ENCODE assay signal across 1 cellular context in the genomic region with DNA sequence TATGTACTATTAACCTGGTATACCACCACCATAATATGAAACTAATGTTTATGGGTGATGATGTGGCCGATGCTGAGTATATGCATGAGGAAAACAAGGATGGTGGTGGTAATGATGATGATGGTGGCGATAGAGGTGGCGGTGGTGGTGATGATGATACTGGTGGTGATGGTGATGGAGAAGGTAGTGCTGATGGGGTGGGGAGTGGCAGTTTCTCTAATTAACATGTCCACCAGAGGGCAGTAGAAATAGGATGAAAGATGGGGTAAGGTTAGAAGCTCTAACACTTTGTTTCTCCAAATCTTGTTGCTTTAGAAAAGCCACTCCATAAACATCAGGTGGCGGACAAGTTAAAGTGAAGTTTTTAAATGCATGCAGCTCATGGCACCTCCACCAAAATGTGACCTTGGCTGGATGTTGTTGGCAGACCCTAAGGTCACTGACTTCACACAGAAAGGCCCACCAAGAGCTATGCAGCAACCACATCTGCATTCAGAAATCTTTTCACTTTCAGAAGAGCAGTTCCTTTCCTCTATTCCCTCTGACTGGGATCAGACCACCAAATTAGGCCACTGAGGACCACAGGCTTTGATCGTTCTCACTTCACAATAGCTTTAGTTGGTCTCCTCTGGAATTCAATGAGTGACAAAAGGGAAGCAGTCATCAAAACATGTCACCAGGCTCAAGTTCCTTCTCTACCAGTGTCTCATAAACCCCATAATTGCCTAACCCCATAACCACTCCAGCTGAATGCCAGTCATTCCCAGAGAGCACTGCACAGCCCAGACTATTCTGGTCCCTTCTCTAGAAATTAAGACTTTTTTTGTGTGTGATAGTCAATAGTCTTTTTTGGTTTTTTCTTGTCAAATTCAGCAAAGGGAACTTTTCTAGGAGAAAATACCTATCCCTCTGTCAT.
TF ChIP-seq lines count a peak whose summit lies in the region.

No MANE protein-coding gene starts in this region.

TF ChIP-seq in GM23338, 12 proteins besides CTCF, POLR2A, EP300 and RAD21:
- TF ChIP-seq, protein P1, sequence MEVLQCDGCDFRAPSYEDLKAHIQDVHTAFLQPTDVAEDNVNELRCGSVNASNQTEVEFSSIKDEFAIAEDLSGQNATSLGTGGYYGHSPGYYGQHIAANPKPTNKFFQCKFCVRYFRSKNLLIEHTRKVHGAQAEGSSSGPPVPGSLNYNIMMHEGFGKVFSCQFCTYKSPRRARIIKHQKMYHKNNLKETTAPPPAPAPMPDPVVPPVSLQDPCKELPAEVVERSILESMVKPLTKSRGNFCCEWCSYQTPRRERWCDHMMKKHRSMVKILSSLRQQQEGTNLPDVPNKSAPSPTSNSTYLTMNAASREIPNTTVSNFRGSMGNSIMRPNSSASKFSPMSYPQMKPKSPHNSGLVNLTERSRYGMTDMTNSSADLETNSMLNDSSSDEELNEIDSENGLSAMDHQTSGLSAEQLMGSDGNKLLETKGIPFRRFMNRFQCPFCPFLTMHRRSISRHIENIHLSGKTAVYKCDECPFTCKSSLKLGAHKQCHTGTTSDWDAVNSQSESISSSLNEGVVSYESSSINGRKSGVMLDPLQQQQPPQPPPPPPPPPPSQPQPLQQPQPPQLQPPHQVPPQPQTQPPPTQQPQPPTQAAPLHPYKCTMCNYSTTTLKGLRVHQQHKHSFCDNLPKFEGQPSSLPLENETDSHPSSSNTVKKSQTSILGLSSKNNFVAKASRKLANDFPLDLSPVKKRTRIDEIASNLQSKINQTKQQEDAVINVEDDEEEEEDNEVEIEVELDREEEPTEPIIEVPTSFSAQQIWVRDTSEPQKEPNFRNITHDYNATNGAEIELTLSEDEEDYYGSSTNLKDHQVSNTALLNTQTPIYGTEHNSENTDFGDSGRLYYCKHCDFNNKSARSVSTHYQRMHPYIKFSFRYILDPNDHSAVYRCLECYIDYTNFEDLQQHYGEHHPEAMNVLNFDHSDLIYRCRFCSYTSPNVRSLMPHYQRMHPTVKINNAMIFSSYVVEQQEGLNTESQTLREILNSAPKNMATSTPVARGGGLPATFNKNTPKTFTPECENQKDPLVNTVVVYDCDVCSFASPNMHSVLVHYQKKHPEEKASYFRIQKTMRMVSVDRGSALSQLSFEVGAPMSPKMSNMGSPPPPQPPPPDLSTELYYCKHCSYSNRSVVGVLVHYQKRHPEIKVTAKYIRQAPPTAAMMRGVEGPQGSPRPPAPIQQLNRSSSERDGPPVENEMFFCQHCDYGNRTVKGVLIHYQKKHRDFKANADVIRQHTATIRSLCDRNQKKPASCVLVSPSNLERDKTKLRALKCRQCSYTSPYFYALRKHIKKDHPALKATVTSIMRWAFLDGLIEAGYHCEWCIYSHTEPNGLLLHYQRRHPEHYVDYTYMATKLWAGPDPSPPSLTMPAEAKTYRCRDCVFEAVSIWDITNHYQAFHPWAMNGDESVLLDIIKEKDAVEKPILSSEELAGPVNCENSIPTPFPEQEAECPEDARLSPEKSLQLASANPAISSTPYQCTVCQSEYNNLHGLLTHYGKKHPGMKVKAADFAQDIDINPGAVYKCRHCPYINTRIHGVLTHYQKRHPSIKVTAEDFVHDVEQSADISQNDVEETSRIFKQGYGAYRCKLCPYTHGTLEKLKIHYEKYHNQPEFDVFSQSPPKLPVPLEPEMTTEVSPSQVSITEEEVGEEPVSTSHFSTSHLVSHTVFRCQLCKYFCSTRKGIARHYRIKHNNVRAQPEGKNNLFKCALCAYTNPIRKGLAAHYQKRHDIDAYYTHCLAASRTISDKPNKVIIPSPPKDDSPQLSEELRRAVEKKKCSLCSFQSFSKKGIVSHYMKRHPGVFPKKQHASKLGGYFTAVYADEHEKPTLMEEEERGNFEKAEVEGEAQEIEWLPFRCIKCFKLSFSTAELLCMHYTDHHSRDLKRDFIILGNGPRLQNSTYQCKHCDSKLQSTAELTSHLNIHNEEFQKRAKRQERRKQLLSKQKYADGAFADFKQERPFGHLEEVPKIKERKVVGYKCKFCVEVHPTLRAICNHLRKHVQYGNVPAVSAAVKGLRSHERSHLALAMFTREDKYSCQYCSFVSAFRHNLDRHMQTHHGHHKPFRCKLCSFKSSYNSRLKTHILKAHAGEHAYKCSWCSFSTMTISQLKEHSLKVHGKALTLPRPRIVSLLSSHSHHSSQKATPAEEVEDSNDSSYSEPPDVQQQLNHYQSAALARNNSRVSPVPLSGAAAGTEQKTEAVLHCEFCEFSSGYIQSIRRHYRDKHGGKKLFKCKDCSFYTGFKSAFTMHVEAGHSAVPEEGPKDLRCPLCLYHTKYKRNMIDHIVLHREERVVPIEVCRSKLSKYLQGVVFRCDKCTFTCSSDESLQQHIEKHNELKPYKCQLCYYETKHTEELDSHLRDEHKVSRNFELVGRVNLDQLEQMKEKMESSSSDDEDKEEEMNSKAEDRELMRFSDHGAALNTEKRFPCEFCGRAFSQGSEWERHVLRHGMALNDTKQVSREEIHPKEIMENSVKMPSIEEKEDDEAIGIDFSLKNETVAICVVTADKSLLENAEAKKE (CRISPR knock-in tag; IDR thresholded peaks at IDR 0.05), result peak; percentile 65; the same call in 1 of the 2 replicates
- TF ChIP-seq, protein P2, sequence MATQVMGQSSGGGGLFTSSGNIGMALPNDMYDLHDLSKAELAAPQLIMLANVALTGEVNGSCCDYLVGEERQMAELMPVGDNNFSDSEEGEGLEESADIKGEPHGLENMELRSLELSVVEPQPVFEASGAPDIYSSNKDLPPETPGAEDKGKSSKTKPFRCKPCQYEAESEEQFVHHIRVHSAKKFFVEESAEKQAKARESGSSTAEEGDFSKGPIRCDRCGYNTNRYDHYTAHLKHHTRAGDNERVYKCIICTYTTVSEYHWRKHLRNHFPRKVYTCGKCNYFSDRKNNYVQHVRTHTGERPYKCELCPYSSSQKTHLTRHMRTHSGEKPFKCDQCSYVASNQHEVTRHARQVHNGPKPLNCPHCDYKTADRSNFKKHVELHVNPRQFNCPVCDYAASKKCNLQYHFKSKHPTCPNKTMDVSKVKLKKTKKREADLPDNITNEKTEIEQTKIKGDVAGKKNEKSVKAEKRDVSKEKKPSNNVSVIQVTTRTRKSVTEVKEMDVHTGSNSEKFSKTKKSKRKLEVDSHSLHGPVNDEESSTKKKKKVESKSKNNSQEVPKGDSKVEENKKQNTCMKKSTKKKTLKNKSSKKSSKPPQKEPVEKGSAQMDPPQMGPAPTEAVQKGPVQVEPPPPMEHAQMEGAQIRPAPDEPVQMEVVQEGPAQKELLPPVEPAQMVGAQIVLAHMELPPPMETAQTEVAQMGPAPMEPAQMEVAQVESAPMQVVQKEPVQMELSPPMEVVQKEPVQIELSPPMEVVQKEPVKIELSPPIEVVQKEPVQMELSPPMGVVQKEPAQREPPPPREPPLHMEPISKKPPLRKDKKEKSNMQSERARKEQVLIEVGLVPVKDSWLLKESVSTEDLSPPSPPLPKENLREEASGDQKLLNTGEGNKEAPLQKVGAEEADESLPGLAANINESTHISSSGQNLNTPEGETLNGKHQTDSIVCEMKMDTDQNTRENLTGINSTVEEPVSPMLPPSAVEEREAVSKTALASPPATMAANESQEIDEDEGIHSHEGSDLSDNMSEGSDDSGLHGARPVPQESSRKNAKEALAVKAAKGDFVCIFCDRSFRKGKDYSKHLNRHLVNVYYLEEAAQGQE (IDR thresholded peaks at IDR 0.05; ENCODE audit: unreplicated experiment), result no peak
